25 cellular contexts compared by ENCODE assay signal in genomic region chr19:55241935-55242464, GRCh38.
"Had no signal": no experiment of that assay in that cellular context is flagged by ENCODE, and none has a peak within 500 bp of the region (broad histone marks: within the 10 kb centered on the region; RNA-seq: fewer than 3 reads in every experiment).

No MANE protein-coding gene starts in this region.

- H3K27me3 ChIP-seq: heart right ventricle, left lung, spleen, stomach, transverse colon had no signal

- H3K9ac ChIP-seq: parathyroid adenoma had no signal

- ATAC-seq: esophagus mucosa, left lung, sciatic nerve had no signal

- H2AFZ ChIP-seq: parathyroid adenoma had no signal

- H3K4me3 ChIP-seq: heart right ventricle, left lung, lung, prostate gland, spleen, stomach, thoracic aorta, transverse colon had no signal

- DNase-seq: effector memory CD4-positive, alpha-beta T cell; heart right ventricle; hypothalamus; mesendoderm; naive B cell; occipital lobe; retina; stimulated activated CD4-positive, alpha-beta T cell treated with anti-CD3 and anti-CD28 coated beads, Interleukin-15, amount 100 ng/mL, for 24 hours; stimulated activated CD4-positive, alpha-beta T cell treated with anti-CD3 and anti-CD28 coated beads, Interleukin-1b, Interleukin-23, amount 100 ng/mL, for 48 hours; stimulated activated CD4-positive, alpha-beta T cell treated with anti-CD3 and anti-CD28 coated beads, Interleukin-4, amount 100 ng/mL, for 24 hours; stimulated activated naive CD4-positive, alpha-beta T cell; stomach; substantia nigra; transverse colon had no signal

- H3K4me1 ChIP-seq: left lung, parathyroid adenoma, prostate gland had no signal

- FAIRE-seq: endometrium, frontal cortex, islet of Langerhans had no signal

- H3K9me3 ChIP-seq: heart right ventricle, left lung, prostate gland, spleen, stomach, thoracic aorta, transverse colon had no signal

- H3K27ac ChIP-seq: heart right ventricle, left lung, parathyroid adenoma, prostate gland, spleen, stomach, thoracic aorta, transverse colon had no signal
